Comparison of ENCODE assay signal across 8 cellular contexts in genomic region chr1:112954945-112955677, GRCh38. TPM values are rescaled to one million over a fixed set of nuclear protein-coding genes. Genes with fewer than 3 reads are reported as not detected.
DNase-seq lines count a peak whose midpoint lies in the region; ATAC-seq and TF ChIP-seq lines count a peak whose summit lies in the region.

No MANE protein-coding gene starts in this region.

- no peaks in the 10 kb centered on the region for H3K9me2 ChIP-seq in PC-9 (ENCODE audit: insufficient read depth)
- H3K9me2 ChIP-seq in neural cell (ENCODE audit: insufficient read depth, low read length): no peaks in the 10 kb centered on the region

- TF ChIP-seq EP300 in neural cell (conservative IDR thresholded peaks at IDR 0.05; ENCODE audit: poor library complexity, severe bottlenecking): no peak

- peak overlapping the region; percentile 92 for H3K4me2 ChIP-seq in PC-9
- H3K4me2 ChIP-seq in neural cell (ENCODE audit: low read length): peak overlapping the region; percentile 83

- ATAC-seq in GM19452 (IDR thresholded peaks at IDR 0.05; ENCODE audit: unreplicated experiment) (peak; percentile 16), HG03571 (IDR thresholded peaks at IDR 0.05; ENCODE audit: unreplicated experiment) (peak; percentile 18)

- H3K4me1 ChIP-seq in CD8-positive, alpha-beta memory T cell (ENCODE audit: insufficient read depth, low read length): peaks cover 26% of the 10 kb centered on the region
- peaks cover 36% of the 10 kb centered on the region for H3K4me1 ChIP-seq in PC-9 (replicated peaks; ENCODE audit: insufficient read depth)

- peak overlapping the region; percentile 92 for H3K27ac ChIP-seq in CD8-positive, alpha-beta memory T cell (ENCODE audit: low read depth, low read length)
- peak overlapping the region; percentile 73 for H3K27ac ChIP-seq in PC-9
- no peak overlapping the region for H3K27ac ChIP-seq in neural cell (ENCODE audit: low read length)

- H3K36me3 ChIP-seq in CD8-positive, alpha-beta memory T cell (ENCODE audit: insufficient read depth, low read length): no peaks in the 10 kb centered on the region
- H3K36me3 ChIP-seq in PC-9 (ENCODE audit: low read depth): no peaks in the 10 kb centered on the region
- no peaks in the 10 kb centered on the region for H3K36me3 ChIP-seq in neural cell (ENCODE audit: insufficient read depth, low read length)

- H3K4me1 Mint-ChIP-seq in CD8-positive, alpha-beta memory T cell: peaks cover 48 to 67% (median 63%) of the 10 kb centered on the region in 3 donors
- peaks cover 60% of the 10 kb centered on the region for H3K4me1 Mint-ChIP-seq in activated T-helper 1 cell treated with anti-CD3 and anti-CD28 coated beads, Interleukin-12 subunit alpha, Interleukin-12 subunit beta, Interleukin-2, Interleukin-4 antibody, amounts not matched to agents 30 ng/mL and 10 ng/mL and 1 ng/mL, durations not matched to agents 14 hours and 24 hours and 36 hours (ENCODE audit: low read depth)

- H3K9me3 ChIP-seq in CD8-positive, alpha-beta memory T cell (ENCODE audit: low read length): no peaks in the 10 kb centered on the region
- no peaks in the 10 kb centered on the region for H3K9me3 ChIP-seq in PC-9 (ENCODE audit: insufficient read depth, low read depth)
- no peaks in the 10 kb centered on the region for H3K9me3 ChIP-seq in neural cell (ENCODE audit: low read length)

- H4K20me1 ChIP-seq in PC-9 (ENCODE audit: insufficient read depth) (no peaks in the 10 kb centered on the region), neural cell (ENCODE audit: insufficient read depth) (no peaks in the 10 kb centered on the region)

- peak in 4 of 5 donors; percentile 28 to 68 (median 37) for DNase-seq in CD8-positive, alpha-beta memory T cell
- DNase-seq in PC-9 (peak; percentile 53 to 70), fibroblast of pulmonary artery (ENCODE audit: low read depth) (peak; percentile 59), superior temporal gyrus (ENCODE audit: extremely low spot score) (peak; percentile 51)
- peak; percentile 55 for DNase-seq in activated T-helper 1 cell treated with anti-CD3 and anti-CD28 coated beads, Interleukin-12 subunit alpha, Interleukin-12 subunit beta, Interleukin-2, Interleukin-4 antibody, amounts not matched to agents 30 ng/mL and 10 ng/mL and 1 ng/mL, durations not matched to agents 14 hours and 24 hours and 36 hours (ENCODE audit: low spot score)

- peak overlapping the region; percentile 90 to 100 (median 99) for H3K4me3 Mint-ChIP-seq in CD8-positive, alpha-beta memory T cell
- peak overlapping the region; percentile 90 for H3K4me3 Mint-ChIP-seq in activated T-helper 1 cell treated with anti-CD3 and anti-CD28 coated beads, Interleukin-12 subunit alpha, Interleukin-12 subunit beta, Interleukin-2, Interleukin-4 antibody, amounts not matched to agents 30 ng/mL and 10 ng/mL and 1 ng/mL, durations not matched to agents 14 hours and 24 hours and 36 hours

- H3F3A ChIP-seq in PC-9 (ENCODE audit: insufficient read depth, low read depth) (peaks cover 47% of the 10 kb centered on the region), neural cell (ENCODE audit: insufficient read depth, low read length, poor library complexity, severe bottlenecking) (no peaks in the 10 kb centered on the region)

- intact Hi-C loops in PC-9 (cut with micrococcal nuclease; ENCODE audit: unreplicated experiment): loop anchor here (2.0 to 10.0 kb wide), 4 partner anchors 18 to 238 kb away; partner anchors contain the start of gene PPM1J
- intact Hi-C loops in activated T-helper 1 cell treated with anti-CD3 and anti-CD28 coated beads, Interleukin-12 subunit alpha, Interleukin-12 subunit beta, Interleukin-2, Interleukin-4 antibody, amounts not matched to agents 30 ng/mL and 10 ng/mL and 1 ng/mL, durations not matched to agents 14 hours and 24 hours and 36 hours (cut with micrococcal nuclease): loop anchor here (1.0 to 10.0 kb wide), 6 partner anchors 74 to 950 kb away; partner anchors contain the start of genes AP4B1, DCLRE1B, MAGI3 and PPM1J

- no peaks in the 10 kb centered on the region for H3K27me3 Mint-ChIP-seq in CD8-positive, alpha-beta memory T cell
- H3K27me3 Mint-ChIP-seq in activated T-helper 1 cell treated with anti-CD3 and anti-CD28 coated beads, Interleukin-12 subunit alpha, Interleukin-12 subunit beta, Interleukin-2, Interleukin-4 antibody, amounts not matched to agents 30 ng/mL and 10 ng/mL and 1 ng/mL, durations not matched to agents 14 hours and 24 hours and 36 hours (ENCODE audit: insufficient read depth): no peaks in the 10 kb centered on the region

- H3K9ac ChIP-seq in neural cell (ENCODE audit: low read length): peak overlapping the region; percentile 78

- peak overlapping the region; percentile 76 for H3K4me3 ChIP-seq in CD8-positive, alpha-beta memory T cell (ENCODE audit: low read length)
- H3K4me3 ChIP-seq in PC-9 (peak overlapping the region; percentile 82), fibroblast of pulmonary artery (replicated peaks; ENCODE audit: low read depth, low read length) (peak overlapping the region; percentile 72), neural cell (ENCODE audit: low read length) (peak overlapping the region; percentile 91)

- BruUV-seq in PC-9 (replicated peaks; lab: Mats Ljungman, UMichigan): no TSS peak

- TF ChIP-seq CTCF in PC-9 (conservative IDR thresholded peaks at IDR 0.05): no peak
- no peak for TF ChIP-seq CTCF in fibroblast of pulmonary artery (IDR thresholded peaks at IDR 0.05; ENCODE audit: low read length, missing control alignments)
- TF ChIP-seq CTCF in neural cell (IDR thresholded peaks at IDR 0.05; ENCODE audit: poor library complexity, severe bottlenecking): no peak

- peak overlapping the region; percentile 43 to 99 (median 95) for H3K27ac Mint-ChIP-seq in CD8-positive, alpha-beta memory T cell
- H3K27ac Mint-ChIP-seq in activated T-helper 1 cell treated with anti-CD3 and anti-CD28 coated beads, Interleukin-12 subunit alpha, Interleukin-12 subunit beta, Interleukin-2, Interleukin-4 antibody, amounts not matched to agents 30 ng/mL and 10 ng/mL and 1 ng/mL, durations not matched to agents 14 hours and 24 hours and 36 hours: peak overlapping the region; percentile 100

- H2AFZ ChIP-seq in PC-9 (peak overlapping the region; percentile 96), neural cell (ENCODE audit: low read depth, low read length) (peak overlapping the region; percentile 78)

- CTCF ChIA-PET in CD8-positive, alpha-beta memory T cell (lab: Charles Lee): interaction anchor here (1.2 to 2.4 kb wide), 3 partner anchors 10 to 117 kb away, joined by 3 to 12 read pairs (median 5); partner anchors contain the start of gene LRIG2
- CTCF ChIA-PET in PC-9 (lab: Charles Lee): interaction anchor here (0.7 kb wide), 1 partner anchor 88 kb away, joined by 4 read pairs; no protein-coding TSS in a partner anchor

- no peak for TF ChIP-seq RAD21 in neural cell (conservative IDR thresholded peaks at IDR 0.05)

- H3K79me2 ChIP-seq in PC-9 (ENCODE audit: low read depth) (peaks cover 93% of the 10 kb centered on the region), neural cell (replicated peaks; ENCODE audit: insufficient read depth, low read length) (peaks cover 42% of the 10 kb centered on the region)

- no peaks in the 10 kb centered on the region for H3K9me3 Mint-ChIP-seq in CD8-positive, alpha-beta memory T cell
- no peaks in the 10 kb centered on the region for H3K9me3 Mint-ChIP-seq in activated T-helper 1 cell treated with anti-CD3 and anti-CD28 coated beads, Interleukin-12 subunit alpha, Interleukin-12 subunit beta, Interleukin-2, Interleukin-4 antibody, amounts not matched to agents 30 ng/mL and 10 ng/mL and 1 ng/mL, durations not matched to agents 14 hours and 24 hours and 36 hours

- H3K36me3 Mint-ChIP-seq in CD8-positive, alpha-beta memory T cell: peaks cover 0 to 16% (median 3%) of the 10 kb centered on the region in 3 donors
- H3K36me3 Mint-ChIP-seq in activated T-helper 1 cell treated with anti-CD3 and anti-CD28 coated beads, Interleukin-12 subunit alpha, Interleukin-12 subunit beta, Interleukin-2, Interleukin-4 antibody, amounts not matched to agents 30 ng/mL and 10 ng/mL and 1 ng/mL, durations not matched to agents 14 hours and 24 hours and 36 hours (ENCODE audit: low read depth): peaks cover 32% of the 10 kb centered on the region

- POLR2A ChIA-PET in CD8-positive, alpha-beta memory T cell (lab: Charles Lee): no interaction called here
- POLR2A ChIA-PET in PC-9 (lab: Charles Lee; ENCODE audit: unreplicated experiment): interaction anchor here (0.6 kb wide), 1 partner anchor 561 kb away, joined by 3 read pairs; no protein-coding TSS in a partner anchor

- H3K27me3 ChIP-seq in CD8-positive, alpha-beta memory T cell (ENCODE audit: insufficient read depth, low read length, poor library complexity, severe bottlenecking): no peaks in the 10 kb centered on the region
- H3K27me3 ChIP-seq in PC-9 (ENCODE audit: insufficient read depth, low read depth) (no peaks in the 10 kb centered on the region), neural cell (ENCODE audit: insufficient read depth, low read depth, low read length) (no peaks in the 10 kb centered on the region)

TF ChIP-seq in neural cell, 6 proteins besides CTCF, POLR2A, EP300 and RAD21 (continues in another document):
- TF ChIP-seq SMC3 (conservative IDR thresholded peaks at IDR 0.05; ENCODE audit: poor library complexity): no peak
- no peak for TF ChIP-seq EZH2 (IDR thresholded peaks at IDR 0.05; ENCODE audit: borderline replicate concordance, insufficient read depth, low read length, poor library complexity, severe bottlenecking)
- TF ChIP-seq POLR2AphosphoS5 (IDR thresholded peaks at IDR 0.05): no peak

RNA-seq across cellular contexts. Expression of gene SLC16A1, which starts 0.9 kb away (rescaled TPM):
- 10 to 100 TPM; 75.3 to 75.8 TPM for total RNA-seq in CD8-positive, alpha-beta memory T cell
- polyA plus RNA-seq in CD8-positive, alpha-beta memory T cell: 12.4 TPM
- total RNA-seq in PC-9 (2021): 52.9 and 74.6 TPM in 2 replicates
- 73.6 and 77.4 TPM in 2 replicates for total RNA-seq in activated T-helper 1 cell treated with anti-CD3 and anti-CD28 coated beads, Interleukin-12 subunit alpha, Interleukin-12 subunit beta, Interleukin-2, Interleukin-4 antibody, amounts not matched to agents 30 ng/mL and 10 ng/mL and 1 ng/mL, durations not matched to agents 14 hours and 24 hours and 36 hours
- 13.1 and 18.6 TPM in 2 replicates for polyA plus RNA-seq in neural cell
- polyA minus RNA-seq in neural cell: 27.8 and 29.2 TPM in 2 replicates
